ENCODE assay signal across 25 cellular contexts in genomic region chr2:15782769-15783294, GRCh38.
"Had no signal": no experiment of that assay in that cellular context is flagged by ENCODE, and none has a peak within 500 bp of the region (broad histone marks: within the 10 kb centered on the region; RNA-seq: fewer than 3 reads in every experiment).

No MANE protein-coding gene starts in this region.

- DNase-seq: activated CD4-positive, alpha-beta memory T cell treated with anti-CD3 and anti-CD28 coated beads for 36 hours; activated CD4-positive, alpha-beta T cell treated with anti-CD3 and anti-CD28 coated beads for 36 hours; activated CD4-positive, alpha-beta T cell treated with anti-CD3 and anti-CD28 coated beads, Interleukin-2, amount 10 ng/mL, durations not matched to agents 24 days and 14 days; activated CD4-positive, CD25-positive, alpha-beta regulatory T cell; activated CD4-positive, CD25-positive, alpha-beta regulatory T cell treated with anti-CD3 and anti-CD28 coated beads, Interleukin-2, amount 50 U/mL, for 72 hours; activated CD8-positive, alpha-beta memory T cell treated with anti-CD3 and anti-CD28 coated beads, Interleukin-2, amount 10 ng/mL, durations not matched to agents 7 days and 5 days; activated CD8-positive, alpha-beta memory T cell treated with anti-CD3 and anti-CD28 coated beads, Interleukin-2, amount 50 U/mL, for 4 hours; activated CD8-positive, alpha-beta T cell treated with anti-CD3 and anti-CD28 coated beads, Interleukin-2, amount 10 ng/mL, durations not matched to agents 7 days and 5 days; activated naive CD4-positive, alpha-beta T cell; activated naive CD4-positive, alpha-beta T cell treated with anti-CD3 and anti-CD28 coated beads, Interleukin-2, amount 10 ng/mL, durations not matched to agents 7 days and 5 days; activated naive CD8-positive, alpha-beta T cell treated with anti-CD3 and anti-CD28 coated beads, Interleukin-2, amount 10 ng/mL, durations not matched to agents 7 days and 5 days; activated T-cell treated with anti-CD3 and anti-CD28 coated beads, Interleukin-2, amount 50 U/mL, for 1 hour; activated T-cell treated with anti-CD3 and anti-CD28 coated beads, Interleukin-2, amount 50 U/mL, for 48 hours; dorsolateral prefrontal cortex; effector memory CD4-positive, alpha-beta T cell; endodermal cell; foreskin keratinocyte; gastrocnemius medialis; SW 1271; T-cell; T1000 had no signal

- H3K4me3 ChIP-seq: ascending aorta, breast epithelium, coronary artery, dorsolateral prefrontal cortex, gastrocnemius medialis had no signal

- H3K9me3 ChIP-seq: ascending aorta, breast epithelium, gastrocnemius medialis had no signal

- ATAC-seq: activated CD4-positive, alpha-beta T cell treated with anti-CD3 and anti-CD28 coated beads for 36 hours; activated CD8-positive, alpha-beta memory T cell treated with anti-CD3 and anti-CD28 coated beads, Interleukin-2, amount 10 ng/mL, durations not matched to agents 7 days and 5 days; activated CD8-positive, alpha-beta T cell treated with anti-CD3 and anti-CD28 coated beads, Interleukin-2, amount 10 ng/mL, durations not matched to agents 7 days and 5 days; activated naive CD4-positive, alpha-beta T cell treated with anti-CD3 and anti-CD28 coated beads, Interleukin-2, amount 50 U/mL, for 72 hours; foreskin keratinocyte; gastrocnemius medialis had no signal

- H3K4me1 ChIP-seq: ascending aorta, breast epithelium, foreskin keratinocyte, gastrocnemius medialis had no signal

- H3K27me3 ChIP-seq: ascending aorta, foreskin keratinocyte, gastrocnemius medialis had no signal

- H3K27ac ChIP-seq: ascending aorta, breast epithelium, coronary artery, dorsolateral prefrontal cortex, foreskin keratinocyte, gastrocnemius medialis had no signal

- H3K36me3 ChIP-seq: ascending aorta, breast epithelium, gastrocnemius medialis had no signal
